ENCODE assay signal across 19 cellular contexts in genomic region chr11:96092511-96092910, GRCh38.
"Had no signal": no experiment of that assay in that cellular context is flagged by ENCODE, and none has a peak within 500 bp of the region (broad histone marks: within the 10 kb centered on the region; RNA-seq: fewer than 3 reads in every experiment).

No MANE protein-coding gene starts in this region.

- H3K9me3 ChIP-seq: ascending aorta, esophagus muscularis mucosa, lower lobe of right lung, psoas muscle, testis had no signal

- H3K4me3 ChIP-seq: ascending aorta, cardiac muscle cell, esophagus muscularis mucosa, lower lobe of right lung, psoas muscle, testis had no signal

- H3K27ac ChIP-seq: cardiac muscle cell, esophagus muscularis mucosa, lower lobe of right lung, psoas muscle, testis had no signal

- H3K36me3 Mint-ChIP-seq: natural killer cell had no signal

- DNase-seq: activated CD4-positive, alpha-beta memory T cell treated with anti-CD3 and anti-CD28 coated beads, Interleukin-2, amount 10 ng/mL, durations not matched to agents 7 days and 5 days; activated CD4-positive, alpha-beta T cell treated with anti-CD3 and anti-CD28 coated beads for 1 hour; activated CD8-positive, alpha-beta memory T cell treated with anti-CD3 and anti-CD28 coated beads, Interleukin-2, amount 50 U/mL, for 48 hours; activated effector memory CD4-positive, alpha-beta T cell treated with anti-CD3 and anti-CD28 coated beads, Interleukin-2, amount 50 U/mL, for 16 hours; glutamatergic neuron; immature natural killer cell; natural killer cell; occipital lobe; psoas muscle; stimulated activated CD4-positive, alpha-beta T cell treated with anti-CD3 and anti-CD28 coated beads, Interleukin-12 subunit alpha, Interleukin-12 subunit beta, amount 100 ng/mL, for 4 hours; stimulated activated naive CD8-positive, alpha-beta T cell treated with anti-CD3 and anti-CD28 coated beads, Interleukin-15, Interleukin-2, amounts not matched to agents 100 U/mL and 50 U/mL, for 24 hours; SW 1271; T-helper 9 cell; testis had no signal

- H3K36me3 ChIP-seq: cardiac muscle cell had no signal

- ATAC-seq: lower lobe of right lung; natural killer cell; psoas muscle; sciatic nerve; stimulated activated naive CD8-positive, alpha-beta T cell treated with anti-CD3 and anti-CD28 coated beads, Interleukin-15, Interleukin-2, amounts not matched to agents 100 U/mL and 50 U/mL, for 24 hours had no signal

- H3K4me1 ChIP-seq: psoas muscle, testis had no signal

- H3K9me3 Mint-ChIP-seq: activated CD4-positive, alpha-beta memory T cell treated with anti-CD3 and anti-CD28 coated beads, Interleukin-2, amount 10 ng/mL, durations not matched to agents 7 days and 5 days; immature natural killer cell; natural killer cell had no signal

- H3K4me3 Mint-ChIP-seq: immature natural killer cell, natural killer cell had no signal

- H3K27me3 Mint-ChIP-seq: activated CD4-positive, alpha-beta memory T cell treated with anti-CD3 and anti-CD28 coated beads, Interleukin-2, amount 10 ng/mL, durations not matched to agents 7 days and 5 days had no signal

- H3K27me3 ChIP-seq: ascending aorta, cardiac muscle cell, esophagus muscularis mucosa, testis had no signal

- H3K27ac Mint-ChIP-seq: natural killer cell had no signal
